ENCODE assay signal across 8 cellular contexts in genomic region chr4:122602277-122603142, GRCh38. TPM values are rescaled to one million over a fixed set of nuclear protein-coding genes. Genes with fewer than 3 reads are reported as not detected.
DNase-seq lines count a peak whose midpoint lies in the region; ATAC-seq, FAIRE-seq and TF ChIP-seq lines count a peak whose summit lies in the region.

No MANE protein-coding gene starts in this region.

- H3K4me3 ChIP-seq in astrocyte of the spinal cord (ENCODE audit: low read depth, low read length) (no peak overlapping the region), HepG2 (replicated peaks in 1 of 3; ENCODE audit: insufficient read depth in 1 of 3, low read depth in 2 of 3, low read length in 3 of 3) (no peak overlapping the region), coronary artery (no peak overlapping the region)

- no peaks in the 10 kb centered on the region for H3K4me1 ChIP-seq in HepG2 (ENCODE audit: insufficient read depth, low read length)

- peak; percentile 41 for TF ChIP-seq CTCF in CD4-positive, alpha-beta T cell (IDR thresholded peaks at IDR 0.05)
- TF ChIP-seq CTCF in astrocyte of the spinal cord (IDR thresholded peaks at IDR 0.05; ENCODE audit: low read depth, low read length), result peak; percentile 52
- peak; percentile 61 for TF ChIP-seq CTCF in HepG2 (CRISPR knock-in tag; IDR thresholded peaks at IDR 0.05)
- no peak for TF ChIP-seq CTCF in coronary artery (IDR thresholded peaks at IDR 0.05)

- peak; percentile 64 for FAIRE-seq in HepG2 (lab: Jason Lieb, UNC)

- no peaks in the 10 kb centered on the region for H4K20me1 ChIP-seq in HepG2 (ENCODE audit: insufficient read depth, low read length)

- DNase-seq in CD4-positive, alpha-beta T cell, result no peak
- DNase-seq in NAMALWA (ENCODE audit: low spot score) (peak; percentile 42), astrocyte of the spinal cord (ENCODE audit: low read depth, low spot score) (peak; percentile 60), HepG2 (ENCODE audit: low spot score) (peak; percentile 36), coronary artery (ENCODE audit: low spot score) (no peak)
- no peak for DNase-seq in stimulated activated CD4-positive, alpha-beta T cell treated with anti-CD3 and anti-CD28 coated beads, Interleukin-2, amount 100 ng/mL, for 24 hours

- no peaks in the 10 kb centered on the region for H3K27me3 ChIP-seq in CD4-positive, alpha-beta T cell (ENCODE audit: control insufficient read depth, insufficient read depth, low read length)
- H3K27me3 ChIP-seq in HepG2 (ENCODE audit: control insufficient read depth in 1 of 2, insufficient read depth in 2 of 2, low read length in 2 of 2), result no peaks in the 10 kb centered on the region; a peak in 1 of 5 replicates

- no peak overlapping the region for H3K27ac ChIP-seq in CD4-positive, alpha-beta T cell (ENCODE audit: low read depth, low read length)
- H3K27ac ChIP-seq in HepG2 (ENCODE audit: extremely low read length, insufficient read depth, low read length), result no peak overlapping the region
- H3K27ac ChIP-seq in coronary artery, result no peak overlapping the region

- H3K9me3 ChIP-seq in CD4-positive, alpha-beta T cell (ENCODE audit: control insufficient read depth, low read length), result no peaks in the 10 kb centered on the region
- H3K9me3 ChIP-seq in HepG2 (ENCODE audit: low read length), result no peaks in the 10 kb centered on the region

- no peaks in the 10 kb centered on the region for H3K79me2 ChIP-seq in HepG2 (ENCODE audit: insufficient read depth, low read length)

- no peak for TF ChIP-seq POLR2A in HepG2 (IDR thresholded peaks at IDR 0.05; ENCODE audit: insufficient read depth in 1 of 2, low read depth in 2 of 2, low read length in 2 of 2)

- peak; percentile 78 for ATAC-seq in CD4-positive, alpha-beta T cell (ENCODE audit: poor library complexity)
- ATAC-seq in GM18861 (IDR thresholded peaks at IDR 0.05; ENCODE audit: unreplicated experiment), result peak; percentile 60
- peak; percentile 92 for ATAC-seq in HepG2
- no peak for ATAC-seq in HG02763 (IDR thresholded peaks at IDR 0.05; ENCODE audit: unreplicated experiment)

- peaks cover 8% of the 10 kb centered on the region for H3K4me1 Mint-ChIP-seq in CD4-positive, alpha-beta T cell (ENCODE audit: low read depth)

- 16% methylated on average over 13 of the region's 13 CpGs for WGBS in HepG2 (ENCODE audit: low lambda C conversion rate)

- no peak for TF ChIP-seq RAD21 in HepG2 (CRISPR knock-in tag; IDR thresholded peaks at IDR 0.05)

- no peaks in the 10 kb centered on the region for H3K36me3 ChIP-seq in HepG2 (replicated peaks in 1 of 2; ENCODE audit: control insufficient read depth in 1 of 2, insufficient read depth in 2 of 2, low read length in 2 of 2)

- peak overlapping the region; percentile 33 for H3K4me2 ChIP-seq in HepG2 (ENCODE audit: low read depth, low read length)

- no peak overlapping the region for H3K4me3 Mint-ChIP-seq in CD4-positive, alpha-beta T cell

- H3K9me3 Mint-ChIP-seq in CD4-positive, alpha-beta T cell, result no peaks in the 10 kb centered on the region

- no peaks in the 10 kb centered on the region for H3K36me3 Mint-ChIP-seq in CD4-positive, alpha-beta T cell (ENCODE audit: low read depth)

- intact Hi-C loops in CD4-positive, alpha-beta T cell (cut with DNase I, micrococcal nuclease), result loop anchor here (1.0 to 5.0 kb wide), 4 partner anchors 112 to 312 kb away; no protein-coding TSS in a partner anchor
- intact Hi-C loops in HepG2 (cut with micrococcal nuclease; ENCODE audit: unreplicated experiment), result loop anchor here (1.0 to 10.0 kb wide), 3 partner anchors 114 to 1512 kb away; no protein-coding TSS in a partner anchor

- in situ Hi-C loops in astrocyte of the spinal cord (cut with HindIII; ENCODE audit: low sequenced_read_pairs) (no loop called here), HepG2 (cut with HindIII; ENCODE audit: extremely low pct_ligation_motif_present, low pct_unique_long_range_greater_than_20kb) (loop anchor here (10.0 kb wide), 1 partner anchor 312 kb away; no protein-coding TSS in a partner anchor)

- no TSS peak for BruUV-seq in HepG2 (replicated peaks; lab: Mats Ljungman, UMichigan)

- H3K27me3 Mint-ChIP-seq in CD4-positive, alpha-beta T cell, result peaks cover 17% of the 10 kb centered on the region

- POLR2A ChIA-PET in CD4-positive, alpha-beta T cell (lab: Charles Lee), result no interaction called here
- POLR2A ChIA-PET in HepG2 (lab: Yijun Ruan, JAX), result no interaction called here

- no peak overlapping the region for H2AFZ ChIP-seq in HepG2 (ENCODE audit: low read length)

- TF ChIP-seq EP300 in HepG2 (IDR thresholded peaks at IDR 0.05; ENCODE audit: low read depth in 2 of 2, low read length in 2 of 2) (no peak), HepG2 (CRISPR knock-in tag; IDR thresholded peaks at IDR 0.05; ENCODE audit: borderline replicate concordance) (no peak)

- H3K27ac Mint-ChIP-seq in CD4-positive, alpha-beta T cell, result no peak overlapping the region

- no peak overlapping the region for H3K9ac ChIP-seq in HepG2 (ENCODE audit: insufficient read depth, low read depth, low read length)

- CTCF ChIA-PET in CD4-positive, alpha-beta T cell (lab: Charles Lee), result interaction anchor here (0.6 to 2.2 kb wide), 6 partner anchors 8 to 131 kb away, joined by 3 to 6 read pairs (median 4); no protein-coding TSS in a partner anchor
- CTCF ChIA-PET in HepG2 (lab: Yijun Ruan, JAX; ENCODE audit: low intra/inter-chr PET ratio, low total read pairs), result interaction anchor here (0.8 to 1.4 kb wide), 3 partner anchors 114 to 328 kb away, joined by 3 to 4 read pairs (median 3); no protein-coding TSS in a partner anchor

TF ChIP-seq in HepG2, 621 proteins besides CTCF, POLR2A, EP300 and RAD21:
- TF ChIP-seq STAG1 (CRISPR knock-in tag; IDR thresholded peaks at IDR 0.05) (peak; percentile 67), KDM5A (IDR thresholded peaks at IDR 0.05; ENCODE audit: borderline replicate concordance, low read length) (no peak), EHMT2 (IDR thresholded peaks at IDR 0.05; ENCODE audit: borderline replicate concordance, low read depth, low read length) (0 out of 2 replicates have a peak, but pooled peaks have one; percentile 20)

RNA-seq across cellular contexts. Expression of gene IL21, which starts 18.4 kb away (rescaled TPM):
- total RNA-seq in CD4-positive, alpha-beta T cell, result under 1 TPM; 0.08 to 0.14 TPM
- not detected in 2 replicates for total RNA-seq in HepG2 (2016; rRNA removed; fragmentation: Illumina TruSeq; extraction: Trizol)
- total RNA-seq in HepG2 (2016; cell fraction: cytosol; rRNA removed; fragmentation: Illumina TruSeq; extraction: Trizol; ENCODE audit: low read depth), result not detected in 2 replicates
- not detected in 2 replicates for total RNA-seq in HepG2 (2016; cell fraction: insoluble cytoplasmic fraction; rRNA removed; fragmentation: Illumina TruSeq; extraction: Trizol)
- not detected in 2 replicates for total RNA-seq in HepG2 (2016; cell fraction: membrane; rRNA removed; fragmentation: Illumina TruSeq; extraction: Trizol)
- total RNA-seq in HepG2 (2016; cell fraction: nucleus; rRNA removed; fragmentation: Illumina TruSeq; extraction: Trizol), result not detected in 2 replicates
- not detected in 2 replicates for polyA plus RNA-seq in HepG2 (2011; rRNA removed)
- not detected in 2 replicates for polyA plus RNA-seq in HepG2 (2011; cell fraction: cytosol; rRNA removed)
- not detected in 2 replicates for polyA plus RNA-seq in HepG2 (2011; cell fraction: nucleus; rRNA removed)
- not detected in 2 replicates for polyA plus RNA-seq in HepG2 (2012)
- polyA plus RNA-seq in HepG2 (2016; cell fraction: cytosol; fragmentation: Illumina TruSeq; extraction: Trizol; ENCODE audit: low read depth), result not detected in 2 replicates
- polyA plus RNA-seq in HepG2 (2016; cell fraction: insoluble cytoplasmic fraction; fragmentation: Illumina TruSeq; extraction: Trizol; ENCODE audit: low read depth), result not detected in 2 replicates
- not detected in 2 replicates for polyA plus RNA-seq in HepG2 (2016; cell fraction: membrane; fragmentation: Illumina TruSeq; extraction: Trizol; ENCODE audit: low read depth)
- not detected in 2 replicates for polyA plus RNA-seq in HepG2 (2016; cell fraction: nucleus; fragmentation: Illumina TruSeq; extraction: Trizol; ENCODE audit: insufficient read depth, low read depth)
- not detected in 2 replicates for polyA minus RNA-seq in HepG2 (2011; rRNA and poly(A)+ RNA removed; ENCODE audit: low replicate concordance)
- polyA minus RNA-seq in HepG2 (2011; cell fraction: cytosol; rRNA and poly(A)+ RNA removed), result not detected in 2 replicates
- polyA minus RNA-seq in HepG2 (2011; cell fraction: nucleus; rRNA and poly(A)+ RNA removed), result not detected in 2 replicates

Comparison
In these comparisons a context has a peak if more than half of its experiments do, and no peak if none do; other contexts are left out.
1. DNase-seq: peak in NAMALWA (single experiment), astrocyte of the spinal cord (single experiment) and HepG2 (single experiment); none in CD4-positive, alpha-beta T cell (0 of 10), coronary artery (single experiment) and stimulated activated CD4-positive, alpha-beta T cell treated with anti-CD3 and anti-CD28 coated beads, Interleukin-2, amount 100 ng/mL, for 24 hours (0 of 2).